In the genomic region with DNA sequence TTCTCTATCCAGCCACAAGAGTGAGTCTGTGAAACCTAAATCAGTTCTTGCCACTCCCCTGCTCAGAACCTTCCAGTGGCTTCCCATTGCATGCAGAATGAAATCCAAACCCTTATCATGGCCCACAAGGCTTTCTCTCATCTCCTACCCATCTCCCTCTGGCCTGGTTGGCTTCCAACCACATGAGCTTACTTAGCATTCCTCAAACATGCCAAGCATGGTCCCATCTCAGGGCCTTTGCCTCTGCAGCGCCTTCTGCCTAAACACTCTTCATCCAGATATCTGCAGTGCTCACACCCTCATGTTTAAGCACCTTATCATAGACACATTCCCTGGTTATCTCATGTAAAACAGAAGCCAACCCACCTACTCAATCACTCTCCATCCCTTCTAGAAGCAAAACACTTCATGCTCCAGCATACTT, we compare ENCODE assay signal across 20 cellular contexts. TPM values are rescaled to one million over a fixed set of nuclear protein-coding genes. Genes with fewer than 3 reads are reported as not detected.
"Had no signal": no experiment of that assay in that cellular context is flagged by ENCODE, and none has a peak within 500 bp of the region (broad histone marks: within the 10 kb centered on the region; RNA-seq: fewer than 3 reads in every experiment).

No MANE protein-coding gene starts in this region.

- H3K9me3 Mint-ChIP-seq: activated naive CD4-positive, alpha-beta T cell treated with anti-CD3 and anti-CD28 coated beads for 36 hours; activated naive CD8-positive, alpha-beta T cell treated with anti-CD3 and anti-CD28 coated beads, Interleukin-2, amount 50 U/mL, for 24 hours; activated T-helper 1 cell treated with anti-CD3 and anti-CD28 coated beads, Interleukin-12 subunit alpha, Interleukin-12 subunit beta, Interleukin-2, Interleukin-4 antibody, amounts not matched to agents 30 ng/mL and 10 ng/mL and 1 ng/mL, durations not matched to agents 14 hours and 24 hours and 36 hours; naive thymus-derived CD4-positive, alpha-beta T cell had no signal

- H3K4me3 Mint-ChIP-seq: activated naive CD4-positive, alpha-beta T cell treated with anti-CD3 and anti-CD28 coated beads for 36 hours; activated naive CD8-positive, alpha-beta T cell treated with anti-CD3 and anti-CD28 coated beads, Interleukin-2, amount 50 U/mL, for 24 hours; activated T-helper 1 cell treated with anti-CD3 and anti-CD28 coated beads, Interleukin-12 subunit alpha, Interleukin-12 subunit beta, Interleukin-2, Interleukin-4 antibody, amounts not matched to agents 30 ng/mL and 10 ng/mL and 1 ng/mL, durations not matched to agents 14 hours and 24 hours and 36 hours; naive thymus-derived CD4-positive, alpha-beta T cell had no signal

- FAIRE-seq: frontal cortex, pancreas had no signal

- H3K27ac Mint-ChIP-seq: activated naive CD4-positive, alpha-beta T cell treated with anti-CD3 and anti-CD28 coated beads for 36 hours; activated naive CD8-positive, alpha-beta T cell treated with anti-CD3 and anti-CD28 coated beads, Interleukin-2, amount 50 U/mL, for 24 hours; activated T-helper 1 cell treated with anti-CD3 and anti-CD28 coated beads, Interleukin-12 subunit alpha, Interleukin-12 subunit beta, Interleukin-2, Interleukin-4 antibody, amounts not matched to agents 30 ng/mL and 10 ng/mL and 1 ng/mL, durations not matched to agents 14 hours and 24 hours and 36 hours had no signal

- H3K27me3 Mint-ChIP-seq: activated naive CD8-positive, alpha-beta T cell treated with anti-CD3 and anti-CD28 coated beads, Interleukin-2, amount 50 U/mL, for 24 hours; naive thymus-derived CD4-positive, alpha-beta T cell had no signal

- ATAC-seq: activated naive CD8-positive, alpha-beta T cell treated with anti-CD3 and anti-CD28 coated beads, Interleukin-2, amount 50 U/mL, for 24 hours; naive thymus-derived CD4-positive, alpha-beta T cell; pancreas had no signal

- DNase-seq: activated CD4-positive, alpha-beta T cell treated with anti-CD3 and anti-CD28 coated beads, Interleukin-2, amount 50 U/mL, for 1 hour; activated naive CD4-positive, alpha-beta T cell treated with anti-CD3 and anti-CD28 coated beads for 36 hours; activated naive CD8-positive, alpha-beta T cell treated with anti-CD3 and anti-CD28 coated beads, Interleukin-2, amount 50 U/mL, for 24 hours; caudate nucleus; heart left ventricle; naive thymus-derived CD4-positive, alpha-beta T cell; pancreas; stimulated activated CD4-positive, alpha-beta T cell treated with anti-CD3 and anti-CD28 coated beads, Interleukin-15, amount 100 ng/mL, for 24 hours; stimulated activated CD4-positive, alpha-beta T cell treated with anti-CD3 and anti-CD28 coated beads, Interleukin-4, amount 100 ng/mL, for 1 hour; stimulated activated naive CD4-positive, alpha-beta T cell; substantia nigra had no signal

- H3K4me3 ChIP-seq: ascending aorta, coronary artery, heart left ventricle, pancreas, SK-N-MC, tibial nerve had no signal

- H3K27ac ChIP-seq: ascending aorta, coronary artery, heart left ventricle, pancreas, SK-N-MC, tibial nerve had no signal

- H3K9me3 ChIP-seq: ascending aorta, heart left ventricle, pancreas, tibial nerve had no signal

- H3K4me1 ChIP-seq: ascending aorta, pancreas had no signal

- H3K27me3 ChIP-seq: ascending aorta, heart left ventricle, pancreas, tibial nerve had no signal

RNA-seq across cellular contexts. Expression of a gene that starts 18.0 kb away (rescaled TPM):
- total RNA-seq: ascending aorta had no signal

RNA-seq across cellular contexts. Expression of a gene that starts 31.9 kb away (rescaled TPM):
- total RNA-seq: ascending aorta, skeletal muscle tissue had no signal

RNA-seq across cellular contexts. Expression of a gene that starts 44.9 kb away (rescaled TPM):
- total RNA-seq: activated naive CD4-positive, alpha-beta T cell treated with anti-CD3 and anti-CD28 coated beads for 36 hours; ascending aorta; endothelial cell of umbilical vein; frontal cortex; lung microvascular endothelial cell; skeletal muscle tissue; tibial nerve had no signal
- polyA plus RNA-seq: endothelial cell of umbilical vein; heart left ventricle; naive thymus-derived CD4-positive, alpha-beta T cell had no signal
